In the genomic region with DNA sequence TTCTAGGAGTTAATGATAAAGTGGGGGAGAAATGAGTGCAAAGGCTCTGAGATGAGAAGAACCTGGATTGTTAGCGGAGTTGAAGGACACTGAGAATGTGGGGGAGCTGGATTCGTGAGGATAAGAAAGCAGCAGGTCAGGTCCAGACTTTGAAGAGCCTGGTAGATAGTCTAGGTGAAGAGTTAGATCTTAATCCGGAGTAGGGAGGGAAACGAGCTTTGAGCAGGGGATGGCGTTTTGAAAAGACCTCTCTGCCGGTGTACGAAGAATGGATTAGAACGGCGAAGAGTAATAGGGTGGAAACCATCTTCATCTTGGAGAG, we compare ENCODE assay signal across 1 cellular context.
A peak's percentile ranks its signal among the peaks of the same experiment; 100 is the strongest.
TF ChIP-seq lines count a peak whose summit lies in the region.

No MANE protein-coding gene starts in this region.

TF ChIP-seq in HepG2, 621 proteins besides CTCF, POLR2A, EP300 and RAD21 (continued from another document):
- TF ChIP-seq, protein P1, sequence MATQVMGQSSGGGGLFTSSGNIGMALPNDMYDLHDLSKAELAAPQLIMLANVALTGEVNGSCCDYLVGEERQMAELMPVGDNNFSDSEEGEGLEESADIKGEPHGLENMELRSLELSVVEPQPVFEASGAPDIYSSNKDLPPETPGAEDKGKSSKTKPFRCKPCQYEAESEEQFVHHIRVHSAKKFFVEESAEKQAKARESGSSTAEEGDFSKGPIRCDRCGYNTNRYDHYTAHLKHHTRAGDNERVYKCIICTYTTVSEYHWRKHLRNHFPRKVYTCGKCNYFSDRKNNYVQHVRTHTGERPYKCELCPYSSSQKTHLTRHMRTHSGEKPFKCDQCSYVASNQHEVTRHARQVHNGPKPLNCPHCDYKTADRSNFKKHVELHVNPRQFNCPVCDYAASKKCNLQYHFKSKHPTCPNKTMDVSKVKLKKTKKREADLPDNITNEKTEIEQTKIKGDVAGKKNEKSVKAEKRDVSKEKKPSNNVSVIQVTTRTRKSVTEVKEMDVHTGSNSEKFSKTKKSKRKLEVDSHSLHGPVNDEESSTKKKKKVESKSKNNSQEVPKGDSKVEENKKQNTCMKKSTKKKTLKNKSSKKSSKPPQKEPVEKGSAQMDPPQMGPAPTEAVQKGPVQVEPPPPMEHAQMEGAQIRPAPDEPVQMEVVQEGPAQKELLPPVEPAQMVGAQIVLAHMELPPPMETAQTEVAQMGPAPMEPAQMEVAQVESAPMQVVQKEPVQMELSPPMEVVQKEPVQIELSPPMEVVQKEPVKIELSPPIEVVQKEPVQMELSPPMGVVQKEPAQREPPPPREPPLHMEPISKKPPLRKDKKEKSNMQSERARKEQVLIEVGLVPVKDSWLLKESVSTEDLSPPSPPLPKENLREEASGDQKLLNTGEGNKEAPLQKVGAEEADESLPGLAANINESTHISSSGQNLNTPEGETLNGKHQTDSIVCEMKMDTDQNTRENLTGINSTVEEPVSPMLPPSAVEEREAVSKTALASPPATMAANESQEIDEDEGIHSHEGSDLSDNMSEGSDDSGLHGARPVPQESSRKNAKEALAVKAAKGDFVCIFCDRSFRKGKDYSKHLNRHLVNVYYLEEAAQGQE (IDR thresholded peaks at IDR 0.05; ENCODE audit: borderline replicate concordance in 1 of 2, low read depth in 1 of 2, low read length in 2 of 2), result no peak
- TF ChIP-seq, protein P2, sequence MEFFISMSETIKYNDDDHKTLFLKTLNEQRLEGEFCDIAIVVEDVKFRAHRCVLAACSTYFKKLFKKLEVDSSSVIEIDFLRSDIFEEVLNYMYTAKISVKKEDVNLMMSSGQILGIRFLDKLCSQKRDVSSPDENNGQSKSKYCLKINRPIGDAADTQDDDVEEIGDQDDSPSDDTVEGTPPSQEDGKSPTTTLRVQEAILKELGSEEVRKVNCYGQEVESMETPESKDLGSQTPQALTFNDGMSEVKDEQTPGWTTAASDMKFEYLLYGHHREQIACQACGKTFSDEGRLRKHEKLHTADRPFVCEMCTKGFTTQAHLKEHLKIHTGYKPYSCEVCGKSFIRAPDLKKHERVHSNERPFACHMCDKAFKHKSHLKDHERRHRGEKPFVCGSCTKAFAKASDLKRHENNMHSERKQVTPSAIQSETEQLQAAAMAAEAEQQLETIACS (CRISPR knock-in tag; IDR thresholded peaks at IDR 0.05), result no peak
- TF ChIP-seq SAFB2 (CRISPR knock-in tag; IDR thresholded peaks at IDR 0.05; ENCODE audit: borderline replicate concordance, low read depth), result no peak
- no peak for TF ChIP-seq MTA3 (CRISPR knock-in tag; IDR thresholded peaks at IDR 0.05)
- no peak for TF ChIP-seq TMF1 (CRISPR knock-in tag; IDR thresholded peaks at IDR 0.05; ENCODE audit: low read depth)
- TF ChIP-seq FOSL2 (CRISPR knock-in tag; IDR thresholded peaks at IDR 0.05), result no peak
- TF ChIP-seq, protein P3, sequence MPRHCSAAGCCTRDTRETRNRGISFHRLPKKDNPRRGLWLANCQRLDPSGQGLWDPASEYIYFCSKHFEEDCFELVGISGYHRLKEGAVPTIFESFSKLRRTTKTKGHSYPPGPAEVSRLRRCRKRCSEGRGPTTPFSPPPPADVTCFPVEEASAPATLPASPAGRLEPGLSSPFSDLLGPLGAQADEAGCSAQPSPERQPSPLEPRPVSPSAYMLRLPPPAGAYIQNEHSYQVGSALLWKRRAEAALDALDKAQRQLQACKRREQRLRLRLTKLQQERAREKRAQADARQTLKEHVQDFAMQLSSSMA (CRISPR knock-in tag; IDR thresholded peaks at IDR 0.05), result no peak
- no peak for TF ChIP-seq PCBP1 (IDR thresholded peaks at IDR 0.05; ENCODE audit: borderline replicate concordance, low read depth, low read length)
- TF ChIP-seq, protein P4, sequence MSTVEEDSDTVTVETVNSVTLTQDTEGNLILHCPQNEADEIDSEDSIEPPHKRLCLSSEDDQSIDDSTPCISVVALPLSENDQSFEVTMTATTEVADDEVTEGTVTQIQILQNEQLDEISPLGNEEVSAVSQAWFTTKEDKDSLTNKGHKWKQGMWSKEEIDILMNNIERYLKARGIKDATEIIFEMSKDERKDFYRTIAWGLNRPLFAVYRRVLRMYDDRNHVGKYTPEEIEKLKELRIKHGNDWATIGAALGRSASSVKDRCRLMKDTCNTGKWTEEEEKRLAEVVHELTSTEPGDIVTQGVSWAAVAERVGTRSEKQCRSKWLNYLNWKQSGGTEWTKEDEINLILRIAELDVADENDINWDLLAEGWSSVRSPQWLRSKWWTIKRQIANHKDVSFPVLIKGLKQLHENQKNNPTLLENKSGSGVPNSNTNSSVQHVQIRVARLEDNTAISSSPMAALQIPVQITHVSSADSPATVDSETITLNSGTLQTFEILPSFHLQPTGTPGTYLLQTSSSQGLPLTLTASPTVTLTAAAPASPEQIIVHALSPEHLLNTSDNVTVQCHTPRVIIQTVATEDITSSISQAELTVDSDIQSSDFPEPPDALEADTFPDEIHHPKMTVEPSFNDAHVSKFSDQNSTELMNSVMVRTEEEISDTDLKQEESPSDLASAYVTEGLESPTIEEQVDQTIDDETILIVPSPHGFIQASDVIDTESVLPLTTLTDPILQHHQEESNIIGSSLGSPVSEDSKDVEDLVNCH (CRISPR knock-in tag; IDR thresholded peaks at IDR 0.05), result 0 out of 2 replicates have a peak, but pooled peaks have one; percentile 12
- 0 out of 2 replicates have a peak, but pooled peaks have one; percentile 43 for TF ChIP-seq CHD4 (IDR thresholded peaks at IDR 0.05; ENCODE audit: borderline replicate concordance, low read length)
- no peak for TF ChIP-seq ELF1 (CRISPR knock-in tag; IDR thresholded peaks at IDR 0.05)
- peak; percentile 4 for TF ChIP-seq HNRNPK (IDR thresholded peaks at IDR 0.05; ENCODE audit: low read depth, low read length, poor library complexity, severe bottlenecking)
- TF ChIP-seq, protein P5, sequence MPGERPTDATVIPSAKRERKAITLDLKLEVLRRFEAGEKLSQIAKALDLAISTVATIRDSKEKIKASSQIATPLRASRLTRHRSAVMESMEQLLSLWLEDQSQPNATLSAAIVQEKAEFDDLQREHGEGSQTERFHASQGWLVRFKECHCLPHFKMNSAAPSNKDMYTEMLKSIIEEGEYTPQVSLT (CRISPR knock-in tag; IDR thresholded peaks at IDR 0.05; ENCODE audit: borderline replicate concordance, low read depth), result peak; percentile 98
